Comparison of ENCODE assay signal across 1 cellular context in genomic region chr9:15306068-15306756, GRCh38.
TF ChIP-seq lines count a peak whose summit lies in the region.

No MANE protein-coding gene starts in this region.

TF ChIP-seq in HEK293, 187 proteins besides CTCF, POLR2A, EP300 and RAD21 (continued from another document and continues in another):
- TF ChIP-seq REST (tag by site-specific recombination; IDR thresholded peaks at IDR 0.05) (peak; percentile 83), ZNF658 (tag by site-specific recombination; IDR thresholded peaks at IDR 0.05) (no peak), ZNF692 (tag by site-specific recombination; IDR thresholded peaks at IDR 0.05) (no peak), ZNF664 (tag by site-specific recombination; IDR thresholded peaks at IDR 0.05) (0 out of 2 replicates have a peak, but pooled peaks have one; percentile 5), ZNF239 (tag by site-specific recombination; IDR thresholded peaks at IDR 0.05) (no peak), TRIM28 (IDR thresholded peaks at IDR 0.05; ENCODE audit: borderline replicate concordance, low read length) (peak; percentile 28; the same call in 1 of the 2 replicates), ZBTB10 (tag by site-specific recombination; IDR thresholded peaks at IDR 0.05) (no peak), ZBTB26 (tag by site-specific recombination; optimal IDR thresholded peaks at IDR 0.05) (peak; percentile 41), ZNF629 (tag by site-specific recombination; IDR thresholded peaks at IDR 0.05) (0 out of 2 replicates have a peak, but pooled peaks have one; percentile 17), ZBTB11 (tag by site-specific recombination; conservative IDR thresholded peaks at IDR 0.05; ENCODE audit: low read depth) (no peak), SCRT1 (tag by site-specific recombination; IDR thresholded peaks at IDR 0.05; ENCODE audit: borderline replicate concordance) (peak; percentile 80), PATZ1 (tag by site-specific recombination; IDR thresholded peaks at IDR 0.05) (peak; percentile 23), HOXC10 (CRISPR knock-in tag; IDR thresholded peaks at IDR 0.05) (no peak), ZNF701 (tag by site-specific recombination; IDR thresholded peaks at IDR 0.05) (no peak), ZNF707 (tag by site-specific recombination; IDR thresholded peaks at IDR 0.05) (no peak), ZNF341 (tag by site-specific recombination; IDR thresholded peaks at IDR 0.05; ENCODE audit: low read depth) (peak; percentile 76), BCL11B (tag by site-specific recombination; IDR thresholded peaks at IDR 0.05; ENCODE audit: low read depth) (no peak), ZNF133 (tag by site-specific recombination; IDR thresholded peaks at IDR 0.05) (no peak), HIC1 (tag by site-specific recombination; IDR thresholded peaks at IDR 0.05) (no peak), ZNF23 (tag by site-specific recombination; IDR thresholded peaks at IDR 0.05; ENCODE audit: borderline replicate concordance) (no peak), KLF17 (tag by site-specific recombination; IDR thresholded peaks at IDR 0.05) (peak; percentile 22; the same call in 1 of the 2 replicates), PRDM2 (tag by site-specific recombination; IDR thresholded peaks at IDR 0.05; ENCODE audit: borderline replicate concordance) (no peak), ZIC2 (tag by site-specific recombination; IDR thresholded peaks at IDR 0.05) (peak; percentile 26), ZNF76 (tag by site-specific recombination; IDR thresholded peaks at IDR 0.05; ENCODE audit: borderline replicate concordance, low read depth) (no peak), YY1 (tag by site-specific recombination; IDR thresholded peaks at IDR 0.05) (no peak)
